2 cellular contexts compared by ENCODE assay signal in the genomic region with DNA sequence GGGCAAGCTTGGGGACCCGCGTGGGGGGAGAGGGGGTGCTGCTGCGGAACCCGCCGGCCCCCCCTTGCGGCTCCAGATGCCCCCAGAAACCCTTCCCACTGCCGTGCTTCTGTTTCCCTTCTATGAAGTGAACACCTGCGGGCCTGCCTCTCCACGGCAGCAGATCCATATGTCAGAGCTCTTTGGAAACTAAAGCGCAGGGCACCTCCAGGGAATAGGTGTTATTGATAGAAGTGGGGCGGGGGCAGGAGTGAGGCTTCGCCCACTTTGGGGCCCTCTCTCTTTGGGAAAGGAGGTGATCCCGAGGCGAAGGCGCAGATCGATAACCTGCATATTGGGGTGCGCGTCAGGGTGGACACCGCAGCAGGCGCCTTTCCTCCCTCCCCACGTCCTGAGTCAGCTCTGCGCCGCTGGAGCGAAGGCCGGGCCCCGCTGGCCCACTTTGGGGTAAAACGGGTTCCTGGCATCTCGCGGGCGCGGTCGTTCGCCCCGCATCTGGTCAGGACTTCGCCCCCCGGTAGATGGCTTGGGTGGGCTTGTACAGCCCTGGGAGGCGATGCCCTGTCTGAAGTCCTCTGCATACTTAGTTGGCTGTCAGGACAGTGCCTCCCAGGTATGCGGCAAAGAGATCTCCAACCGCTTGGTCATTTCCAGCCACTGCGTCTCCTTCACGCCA.
TF ChIP-seq lines count a peak whose summit lies in the region.

No MANE protein-coding gene starts in this region.

TF ChIP-seq in K562, 482 proteins besides CTCF, POLR2A, EP300 and RAD21 (continued from another document and continues in another):
- TF ChIP-seq NCOA6 (IDR thresholded peaks at IDR 0.05) (no peak), CREM (IDR thresholded peaks at IDR 0.05; ENCODE audit: low read depth) (0 out of 2 replicates have a peak, but pooled peaks have one; percentile 17), CREB1 (IDR thresholded peaks at IDR 0.05) (0 out of 2 replicates have a peak, but pooled peaks have one; percentile 26), CREB1 (CRISPR knock-in tag; IDR thresholded peaks at IDR 0.05) (peak; percentile 60), NFE2 (IDR thresholded peaks at IDR 0.05; ENCODE audit: low read depth) (no peak), SUPT5H (IDR thresholded peaks at IDR 0.05) (0 out of 2 replicates have a peak, but pooled peaks have one; percentile 25), ELF4 (CRISPR knock-in tag; IDR thresholded peaks at IDR 0.05) (0 out of 2 replicates have a peak, but pooled peaks have one; percentile 26), FOXK1 (CRISPR knock-in tag; IDR thresholded peaks at IDR 0.05; ENCODE audit: borderline replicate concordance) (peak; percentile 38), CBX2 (IDR thresholded peaks at IDR 0.05; ENCODE audit: insufficient read depth, low read length, poor library complexity, severe bottlenecking) (no peak), TEAD4 (IDR thresholded peaks at IDR 0.05; ENCODE audit: low read length) (no peak), TEAD4 (CRISPR knock-in tag; IDR thresholded peaks at IDR 0.05; ENCODE audit: borderline replicate concordance) (0 out of 2 replicates have a peak, but pooled peaks have one; percentile 69), ZC3H4 (CRISPR knock-in tag; IDR thresholded peaks at IDR 0.05; ENCODE audit: borderline replicate concordance) (peak; percentile 43; the same call in 1 of the 2 replicates), HNRNPH1 (optimal IDR thresholded peaks at IDR 0.05; ENCODE audit: low read depth, low read length) (no peak), HNRNPUL1 (IDR thresholded peaks at IDR 0.05; ENCODE audit: low read length) (no peak), RUNX1 (IDR thresholded peaks at IDR 0.05; ENCODE audit: low read depth) (no peak), PHF8 (IDR thresholded peaks at IDR 0.05; ENCODE audit: borderline replicate concordance, low read length) (peak; percentile 19; the same call in 1 of the 2 replicates), KAT7 (CRISPR knock-in tag; IDR thresholded peaks at IDR 0.05; ENCODE audit: borderline replicate concordance) (peak; percentile 94; the same call in 1 of the 2 replicates), GABPB1 (CRISPR knock-in tag; IDR thresholded peaks at IDR 0.05) (peak; percentile 48; the same call in 1 of the 2 replicates), ADNP (tag; IDR thresholded peaks at IDR 0.05) (no peak), CXXC5 (CRISPR knock-in tag; IDR thresholded peaks at IDR 0.05) (0 out of 2 replicates have a peak, but pooled peaks have one; percentile 16), JUND (IDR thresholded peaks at IDR 0.05; ENCODE audit: borderline replicate concordance, low read depth, low read length) (peak; percentile 29; the same call in 1 of the 2 replicates), JUND (tag; IDR thresholded peaks at IDR 0.05; ENCODE audit: borderline replicate concordance, low read depth, low read length) (no peak), ZBTB8A (IDR thresholded peaks at IDR 0.05; ENCODE audit: partially characterized antibody) (no peak), MTA1 (IDR thresholded peaks at IDR 0.05; ENCODE audit: borderline replicate concordance) (no peak), ZBTB1 (CRISPR knock-in tag; IDR thresholded peaks at IDR 0.05; ENCODE audit: borderline replicate concordance, low read depth) (peak; percentile 37; the same call in 1 of the 2 replicates)
- TF ChIP-seq, protein P1, sequence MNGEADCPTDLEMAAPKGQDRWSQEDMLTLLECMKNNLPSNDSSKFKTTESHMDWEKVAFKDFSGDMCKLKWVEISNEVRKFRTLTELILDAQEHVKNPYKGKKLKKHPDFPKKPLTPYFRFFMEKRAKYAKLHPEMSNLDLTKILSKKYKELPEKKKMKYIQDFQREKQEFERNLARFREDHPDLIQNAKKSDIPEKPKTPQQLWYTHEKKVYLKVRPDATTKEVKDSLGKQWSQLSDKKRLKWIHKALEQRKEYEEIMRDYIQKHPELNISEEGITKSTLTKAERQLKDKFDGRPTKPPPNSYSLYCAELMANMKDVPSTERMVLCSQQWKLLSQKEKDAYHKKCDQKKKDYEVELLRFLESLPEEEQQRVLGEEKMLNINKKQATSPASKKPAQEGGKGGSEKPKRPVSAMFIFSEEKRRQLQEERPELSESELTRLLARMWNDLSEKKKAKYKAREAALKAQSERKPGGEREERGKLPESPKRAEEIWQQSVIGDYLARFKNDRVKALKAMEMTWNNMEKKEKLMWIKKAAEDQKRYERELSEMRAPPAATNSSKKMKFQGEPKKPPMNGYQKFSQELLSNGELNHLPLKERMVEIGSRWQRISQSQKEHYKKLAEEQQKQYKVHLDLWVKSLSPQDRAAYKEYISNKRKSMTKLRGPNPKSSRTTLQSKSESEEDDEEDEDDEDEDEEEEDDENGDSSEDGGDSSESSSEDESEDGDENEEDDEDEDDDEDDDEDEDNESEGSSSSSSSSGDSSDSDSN (IDR thresholded peaks at IDR 0.05; ENCODE audit: borderline replicate concordance in 1 of 2, low read depth in 2 of 2, low read length in 2 of 2) = peak in 1 of 2 experiments; percentile 80; a peak in 1 of 4 replicates
- TF ChIP-seq, protein P2, sequence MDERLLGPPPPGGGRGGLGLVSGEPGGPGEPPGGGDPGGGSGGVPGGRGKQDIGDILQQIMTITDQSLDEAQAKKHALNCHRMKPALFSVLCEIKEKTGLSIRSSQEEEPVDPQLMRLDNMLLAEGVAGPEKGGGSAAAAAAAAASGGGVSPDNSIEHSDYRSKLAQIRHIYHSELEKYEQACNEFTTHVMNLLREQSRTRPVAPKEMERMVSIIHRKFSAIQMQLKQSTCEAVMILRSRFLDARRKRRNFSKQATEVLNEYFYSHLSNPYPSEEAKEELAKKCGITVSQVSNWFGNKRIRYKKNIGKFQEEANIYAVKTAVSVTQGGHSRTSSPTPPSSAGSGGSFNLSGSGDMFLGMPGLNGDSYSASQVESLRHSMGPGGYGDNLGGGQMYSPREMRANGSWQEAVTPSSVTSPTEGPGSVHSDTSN (CRISPR knock-in tag; IDR thresholded peaks at IDR 0.05; ENCODE audit: low read depth) = no peak
- TF ChIP-seq, protein P2 (tag; conservative IDR thresholded peaks at IDR 0.05; ENCODE audit: low read depth) = no peak
- TF ChIP-seq, protein P3, sequence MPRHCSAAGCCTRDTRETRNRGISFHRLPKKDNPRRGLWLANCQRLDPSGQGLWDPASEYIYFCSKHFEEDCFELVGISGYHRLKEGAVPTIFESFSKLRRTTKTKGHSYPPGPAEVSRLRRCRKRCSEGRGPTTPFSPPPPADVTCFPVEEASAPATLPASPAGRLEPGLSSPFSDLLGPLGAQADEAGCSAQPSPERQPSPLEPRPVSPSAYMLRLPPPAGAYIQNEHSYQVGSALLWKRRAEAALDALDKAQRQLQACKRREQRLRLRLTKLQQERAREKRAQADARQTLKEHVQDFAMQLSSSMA (CRISPR knock-in tag; IDR thresholded peaks at IDR 0.05) = no peak; the same call in 1 of the 2 replicates

TF ChIP-seq in HepG2, 621 proteins besides CTCF, POLR2A, EP300 and RAD21 (continued from another document and continues in another):
- TF ChIP-seq, protein P4, sequence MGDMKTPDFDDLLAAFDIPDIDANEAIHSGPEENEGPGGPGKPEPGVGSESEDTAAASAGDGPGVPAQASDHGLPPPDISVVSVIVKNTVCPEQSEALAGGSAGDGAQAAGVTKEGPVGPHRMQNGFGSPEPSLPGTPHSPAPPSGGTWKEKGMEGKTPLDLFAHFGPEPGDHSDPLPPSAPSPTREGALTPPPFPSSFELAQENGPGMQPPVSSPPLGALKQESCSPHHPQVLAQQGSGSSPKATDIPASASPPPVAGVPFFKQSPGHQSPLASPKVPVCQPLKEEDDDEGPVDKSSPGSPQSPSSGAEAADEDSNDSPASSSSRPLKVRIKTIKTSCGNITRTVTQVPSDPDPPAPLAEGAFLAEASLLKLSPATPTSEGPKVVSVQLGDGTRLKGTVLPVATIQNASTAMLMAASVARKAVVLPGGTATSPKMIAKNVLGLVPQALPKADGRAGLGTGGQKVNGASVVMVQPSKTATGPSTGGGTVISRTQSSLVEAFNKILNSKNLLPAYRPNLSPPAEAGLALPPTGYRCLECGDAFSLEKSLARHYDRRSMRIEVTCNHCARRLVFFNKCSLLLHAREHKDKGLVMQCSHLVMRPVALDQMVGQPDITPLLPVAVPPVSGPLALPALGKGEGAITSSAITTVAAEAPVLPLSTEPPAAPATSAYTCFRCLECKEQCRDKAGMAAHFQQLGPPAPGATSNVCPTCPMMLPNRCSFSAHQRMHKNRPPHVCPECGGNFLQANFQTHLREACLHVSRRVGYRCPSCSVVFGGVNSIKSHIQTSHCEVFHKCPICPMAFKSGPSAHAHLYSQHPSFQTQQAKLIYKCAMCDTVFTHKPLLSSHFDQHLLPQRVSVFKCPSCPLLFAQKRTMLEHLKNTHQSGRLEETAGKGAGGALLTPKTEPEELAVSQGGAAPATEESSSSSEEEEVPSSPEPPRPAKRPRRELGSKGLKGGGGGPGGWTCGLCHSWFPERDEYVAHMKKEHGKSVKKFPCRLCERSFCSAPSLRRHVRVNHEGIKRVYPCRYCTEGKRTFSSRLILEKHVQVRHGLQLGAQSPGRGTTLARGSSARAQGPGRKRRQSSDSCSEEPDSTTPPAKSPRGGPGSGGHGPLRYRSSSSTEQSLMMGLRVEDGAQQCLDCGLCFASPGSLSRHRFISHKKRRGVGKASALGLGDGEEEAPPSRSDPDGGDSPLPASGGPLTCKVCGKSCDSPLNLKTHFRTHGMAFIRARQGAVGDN (CRISPR knock-in tag; IDR thresholded peaks at IDR 0.05) = peak; percentile 0; the same call in 1 of the 2 replicates
- TF ChIP-seq ZNF564 (CRISPR knock-in tag; IDR thresholded peaks at IDR 0.05) (0 out of 2 replicates have a peak, but pooled peaks have one; percentile 20), ISL2 (CRISPR knock-in tag; IDR thresholded peaks at IDR 0.05) (no peak), MTA1 (CRISPR knock-in tag; IDR thresholded peaks at IDR 0.05; ENCODE audit: borderline replicate concordance) (no peak), TEAD3 (CRISPR knock-in tag; optimal IDR thresholded peaks at IDR 0.05; ENCODE audit: borderline replicate concordance) (peak; percentile 40), SAP130 (CRISPR knock-in tag; IDR thresholded peaks at IDR 0.05; ENCODE audit: low read depth) (peak; percentile 23; the same call in 1 of the 2 replicates)
- TF ChIP-seq, protein P5, sequence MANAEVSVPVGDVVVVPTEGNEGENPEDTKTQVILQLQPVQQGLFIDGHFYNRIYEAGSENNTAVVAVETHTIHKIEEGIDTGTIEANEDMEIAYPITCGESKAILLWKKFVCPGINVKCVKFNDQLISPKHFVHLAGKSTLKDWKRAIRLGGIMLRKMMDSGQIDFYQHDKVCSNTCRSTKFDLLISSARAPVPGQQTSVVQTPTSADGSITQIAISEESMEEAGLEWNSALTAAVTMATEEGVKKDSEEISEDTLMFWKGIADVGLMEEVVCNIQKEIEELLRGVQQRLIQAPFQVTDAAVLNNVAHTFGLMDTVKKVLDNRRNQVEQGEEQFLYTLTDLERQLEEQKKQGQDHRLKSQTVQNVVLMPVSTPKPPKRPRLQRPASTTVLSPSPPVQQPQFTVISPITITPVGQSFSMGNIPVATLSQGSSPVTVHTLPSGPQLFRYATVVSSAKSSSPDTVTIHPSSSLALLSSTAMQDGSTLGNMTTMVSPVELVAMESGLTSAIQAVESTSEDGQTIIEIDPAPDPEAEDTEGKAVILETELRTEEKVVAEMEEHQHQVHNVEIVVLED (CRISPR knock-in tag; IDR thresholded peaks at IDR 0.05; ENCODE audit: borderline replicate concordance) = no peak
- TF ChIP-seq, protein P6, sequence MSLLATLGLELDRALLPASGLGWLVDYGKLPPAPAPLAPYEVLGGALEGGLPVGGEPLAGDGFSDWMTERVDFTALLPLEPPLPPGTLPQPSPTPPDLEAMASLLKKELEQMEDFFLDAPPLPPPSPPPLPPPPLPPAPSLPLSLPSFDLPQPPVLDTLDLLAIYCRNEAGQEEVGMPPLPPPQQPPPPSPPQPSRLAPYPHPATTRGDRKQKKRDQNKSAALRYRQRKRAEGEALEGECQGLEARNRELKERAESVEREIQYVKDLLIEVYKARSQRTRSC (CRISPR knock-in tag; IDR thresholded peaks at IDR 0.05; ENCODE audit: low read depth) = no peak
- TF ChIP-seq, protein P7, sequence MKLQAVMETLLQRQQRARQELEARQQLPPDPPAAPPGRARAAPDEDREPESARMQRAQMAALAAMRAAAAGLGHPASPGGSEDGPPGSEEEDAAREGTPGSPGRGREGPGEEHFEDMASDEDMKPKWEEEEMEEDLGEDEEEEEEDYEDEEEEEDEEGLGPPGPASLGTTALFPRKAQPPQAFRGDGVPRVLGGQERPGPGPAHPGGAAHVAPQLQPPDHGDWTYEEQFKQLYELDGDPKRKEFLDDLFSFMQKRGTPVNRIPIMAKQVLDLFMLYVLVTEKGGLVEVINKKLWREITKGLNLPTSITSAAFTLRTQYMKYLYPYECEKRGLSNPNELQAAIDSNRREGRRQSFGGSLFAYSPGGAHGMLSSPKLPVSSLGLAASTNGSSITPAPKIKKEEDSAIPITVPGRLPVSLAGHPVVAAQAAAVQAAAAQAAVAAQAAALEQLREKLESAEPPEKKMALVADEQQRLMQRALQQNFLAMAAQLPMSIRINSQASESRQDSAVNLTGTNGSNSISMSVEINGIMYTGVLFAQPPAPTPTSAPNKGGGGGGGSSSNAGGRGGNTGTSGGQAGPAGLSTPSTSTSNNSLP (IDR thresholded peaks at IDR 0.05; ENCODE audit: low read depth, low read length) = 0 out of 2 replicates have a peak, but pooled peaks have one; percentile 15
- TF ChIP-seq, protein P8, sequence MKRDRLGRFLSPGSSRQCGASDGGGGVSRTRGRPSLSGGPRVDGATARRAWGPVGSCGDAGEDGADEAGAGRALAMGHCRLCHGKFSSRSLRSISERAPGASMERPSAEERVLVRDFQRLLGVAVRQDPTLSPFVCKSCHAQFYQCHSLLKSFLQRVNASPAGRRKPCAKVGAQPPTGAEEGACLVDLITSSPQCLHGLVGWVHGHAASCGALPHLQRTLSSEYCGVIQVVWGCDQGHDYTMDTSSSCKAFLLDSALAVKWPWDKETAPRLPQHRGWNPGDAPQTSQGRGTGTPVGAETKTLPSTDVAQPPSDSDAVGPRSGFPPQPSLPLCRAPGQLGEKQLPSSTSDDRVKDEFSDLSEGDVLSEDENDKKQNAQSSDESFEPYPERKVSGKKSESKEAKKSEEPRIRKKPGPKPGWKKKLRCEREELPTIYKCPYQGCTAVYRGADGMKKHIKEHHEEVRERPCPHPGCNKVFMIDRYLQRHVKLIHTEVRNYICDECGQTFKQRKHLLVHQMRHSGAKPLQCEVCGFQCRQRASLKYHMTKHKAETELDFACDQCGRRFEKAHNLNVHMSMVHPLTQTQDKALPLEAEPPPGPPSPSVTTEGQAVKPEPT (CRISPR knock-in tag; IDR thresholded peaks at IDR 0.05; ENCODE audit: low read depth) = no peak
